Comparison of ENCODE assay signal across 8 cellular contexts in genomic region chr2:45962522-45962921, GRCh38.
DNase-seq lines count a peak whose midpoint lies in the region; ATAC-seq and TF ChIP-seq lines count a peak whose summit lies in the region.
"Had no signal": no experiment of that assay in that cellular context is flagged by ENCODE, and none has a peak within 500 bp of the region (broad histone marks: within the 10 kb centered on the region; RNA-seq: fewer than 3 reads in every experiment).

No MANE protein-coding gene starts in this region.

- no peak for ATAC-seq in GM21423 (IDR thresholded peaks at IDR 0.05; ENCODE audit: unreplicated experiment)
- ATAC-seq in HG03521 (IDR thresholded peaks at IDR 0.05; ENCODE audit: unreplicated experiment), result no peak
- ATAC-seq in GM18861 (IDR thresholded peaks at IDR 0.05; ENCODE audit: unreplicated experiment), result no peak
- ATAC-seq: effector memory CD8-positive, alpha-beta T cell had no signal

- DNase-seq in LoVo (ENCODE audit: low spot score), result peak; percentile 66
- DNase-seq in cardiac fibroblast (ENCODE audit: low read depth in 2 of 2), result peak; percentile 52 to 90
- peak; percentile 44 for DNase-seq in left kidney (ENCODE audit: low read depth, low spot score)
- peak; percentile 65 for DNase-seq in ureter (ENCODE audit: low spot score)
- DNase-seq: effector memory CD8-positive, alpha-beta T cell had no signal

- TF ChIP-seq CTCF in cardiac fibroblast (IDR thresholded peaks at IDR 0.05; ENCODE audit: low read depth, low read length), result no peak

- no peak overlapping the region for H3K4me3 ChIP-seq in cardiac fibroblast (replicated peaks in 1 of 2; ENCODE audit: low read depth in 2 of 2, low read length in 2 of 2)
